Comparison of ENCODE assay signal across 1 cellular context in the genomic region with DNA sequence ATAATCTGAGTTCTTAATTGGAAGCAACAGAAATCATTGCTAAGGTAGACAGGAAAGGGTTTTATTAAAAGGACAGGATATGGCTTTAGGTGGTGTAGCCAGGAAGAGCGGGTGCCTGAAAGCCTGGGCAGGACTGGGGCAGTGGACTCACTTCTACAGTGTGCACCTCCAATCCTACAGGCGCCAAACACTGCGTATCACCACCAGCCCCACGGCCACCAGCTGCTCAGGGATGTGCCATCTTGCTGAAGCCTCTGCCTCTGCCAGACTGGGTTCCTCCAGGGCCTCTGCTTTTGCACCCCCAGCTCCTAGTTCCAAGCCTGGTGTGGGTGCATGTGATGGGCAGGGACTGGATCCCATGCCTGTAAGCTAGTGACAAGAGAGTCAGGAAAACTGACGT.
TF ChIP-seq lines count a peak whose summit lies in the region.

No MANE protein-coding gene starts in this region.

TF ChIP-seq in A549, 52 proteins besides CTCF, POLR2A, EP300 and RAD21 (continued from another document):
- TF ChIP-seq, protein P1, sequence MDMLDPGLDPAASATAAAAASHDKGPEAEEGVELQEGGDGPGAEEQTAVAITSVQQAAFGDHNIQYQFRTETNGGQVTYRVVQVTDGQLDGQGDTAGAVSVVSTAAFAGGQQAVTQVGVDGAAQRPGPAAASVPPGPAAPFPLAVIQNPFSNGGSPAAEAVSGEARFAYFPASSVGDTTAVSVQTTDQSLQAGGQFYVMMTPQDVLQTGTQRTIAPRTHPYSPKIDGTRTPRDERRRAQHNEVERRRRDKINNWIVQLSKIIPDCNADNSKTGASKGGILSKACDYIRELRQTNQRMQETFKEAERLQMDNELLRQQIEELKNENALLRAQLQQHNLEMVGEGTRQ (IDR thresholded peaks at IDR 0.05), result no peak
- no peak for TF ChIP-seq SREBF2 (IDR thresholded peaks at IDR 0.05)
- no peak for TF ChIP-seq E2F6 (IDR thresholded peaks at IDR 0.05; ENCODE audit: borderline replicate concordance, low read depth)
- no peak for TF ChIP-seq JUN (IDR thresholded peaks at IDR 0.05)
- TF ChIP-seq EHMT2 (IDR thresholded peaks at IDR 0.05; ENCODE audit: low read depth), result no peak
- no peak for TF ChIP-seq RNF2 (IDR thresholded peaks at IDR 0.05; ENCODE audit: borderline replicate concordance, low read depth)
- no peak for TF ChIP-seq HOXA7 (CRISPR knock-in tag; IDR thresholded peaks at IDR 0.05)
- TF ChIP-seq FOXS1 (CRISPR knock-in tag; IDR thresholded peaks at IDR 0.05), result no peak
- no peak for TF ChIP-seq CHD2 (IDR thresholded peaks at IDR 0.05; ENCODE audit: low read length, partially characterized antibody)
- no peak for TF ChIP-seq KDM5A (IDR thresholded peaks at IDR 0.05)
- no peak for TF ChIP-seq NFE2L2 (conservative IDR thresholded peaks at IDR 0.05; ENCODE audit: low read length)
- no peak for TF ChIP-seq SMC3 (IDR thresholded peaks at IDR 0.05)
- no peak for TF ChIP-seq TP53 (CRISPR knock-in tag; IDR thresholded peaks at IDR 0.05)
